In the genomic region with DNA sequence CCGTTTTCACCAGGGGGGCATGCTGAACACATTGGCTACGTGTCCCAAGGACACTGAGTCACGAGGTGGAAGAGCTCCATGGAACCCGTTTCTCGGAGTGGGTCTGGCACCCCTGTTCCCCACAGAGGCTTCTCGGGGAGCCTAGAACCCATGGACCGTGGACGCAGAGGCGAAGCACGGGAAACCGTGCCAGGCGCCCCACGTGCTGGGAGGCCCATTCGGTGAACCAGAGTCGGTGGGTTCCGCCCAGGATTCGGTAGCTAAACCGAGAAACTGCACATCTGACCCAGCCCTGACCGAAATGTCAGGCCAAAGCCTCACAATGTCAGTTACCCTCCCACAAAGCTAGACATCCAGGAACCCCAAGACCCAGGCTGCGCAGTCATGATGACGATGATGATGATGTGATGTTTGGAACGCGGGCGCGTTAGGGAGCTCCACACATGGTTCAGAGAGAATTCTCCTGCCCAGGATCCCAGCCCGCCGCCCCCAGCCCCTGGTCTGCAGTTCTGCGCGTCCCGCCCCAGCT, we compare ENCODE assay signal across 8 cellular contexts. TPM values are rescaled to one million over a fixed set of nuclear protein-coding genes. Genes with fewer than 3 reads are reported as not detected.
A peak's percentile ranks its signal among the peaks of the same experiment; 100 is the strongest.
DNase-seq lines count a peak whose midpoint lies in the region; ATAC-seq and TF ChIP-seq lines count a peak whose summit lies in the region.

No MANE protein-coding gene starts in this region.

- no peaks in the 10 kb centered on the region; the same call in 1 of the 2 replicates for H3K27me3 ChIP-seq in HUES6 (ENCODE audit: control insufficient read depth, insufficient read depth, low read length)
- no peaks in the 10 kb centered on the region for H3K27me3 ChIP-seq in cardiac muscle cell

- DNase-seq in AG08395 (ENCODE audit: low spot score) (peak; percentile 54), cardiac muscle cell (ENCODE audit: low read depth in 1 of 2, low spot score in 1 of 2) (no peak), posterior cingulate gyrus (peak; percentile 33 to 93 (median 60)), NCI-H2029 (lab: John Stamatoyannopoulos, UW) (no peak), HK-2 (ENCODE audit: unreplicated experiment) (no peak)

- no peak for TF ChIP-seq CTCF in cardiac muscle cell (IDR thresholded peaks at IDR 0.05; ENCODE audit: low read depth, low read length)

- peak overlapping the region; percentile 99 for H3K27ac Mint-ChIP-seq in activated naive CD4-positive, alpha-beta T cell treated with anti-CD3 and anti-CD28 coated beads, Interleukin-2, amount 50 U/mL, for 24 hours

- intact Hi-C loops in posterior cingulate gyrus (cut with DNase I), result loop anchor here (5.0 kb wide), 1 partner anchor 148 kb away; a partner anchor contains a TSS

- peak overlapping the region; percentile 95 for H3K4me3 Mint-ChIP-seq in activated naive CD4-positive, alpha-beta T cell treated with anti-CD3 and anti-CD28 coated beads, Interleukin-2, amount 50 U/mL, for 24 hours

- no peaks in the 10 kb centered on the region for H3K27me3 Mint-ChIP-seq in activated naive CD4-positive, alpha-beta T cell treated with anti-CD3 and anti-CD28 coated beads, Interleukin-2, amount 50 U/mL, for 24 hours

- H3K4me3 ChIP-seq in HUES6 (ENCODE audit: low read depth, low read length) (peak overlapping the region; percentile 97), cardiac muscle cell (peak overlapping the region; percentile 82)

- no peaks in the 10 kb centered on the region for H3K36me3 Mint-ChIP-seq in activated naive CD4-positive, alpha-beta T cell treated with anti-CD3 and anti-CD28 coated beads, Interleukin-2, amount 50 U/mL, for 24 hours

- peaks cover 34% of the 10 kb centered on the region for H3K4me1 Mint-ChIP-seq in activated naive CD4-positive, alpha-beta T cell treated with anti-CD3 and anti-CD28 coated beads, Interleukin-2, amount 50 U/mL, for 24 hours

- no peaks in the 10 kb centered on the region for H3K9me3 Mint-ChIP-seq in activated naive CD4-positive, alpha-beta T cell treated with anti-CD3 and anti-CD28 coated beads, Interleukin-2, amount 50 U/mL, for 24 hours

- peaks cover 11% of the 10 kb centered on the region for H3K4me1 ChIP-seq in HUES6 (ENCODE audit: control insufficient read depth, insufficient read depth, low read length)
- H3K4me1 ChIP-seq in cardiac muscle cell (ENCODE audit: low read depth), result peaks cover 3% of the 10 kb centered on the region

- no peaks in the 10 kb centered on the region for H3K36me3 ChIP-seq in HUES6 (ENCODE audit: control insufficient read depth, insufficient read depth, low read length)
- H3K36me3 ChIP-seq in cardiac muscle cell, result no peaks in the 10 kb centered on the region

- peak; percentile 8 for ATAC-seq in GM19395 (IDR thresholded peaks at IDR 0.05; ENCODE audit: unreplicated experiment)

- H3K27ac ChIP-seq in HUES6 (ENCODE audit: low read depth, low read length) (peak overlapping the region; percentile 28; the same call in 1 of the 2 replicates), cardiac muscle cell (peak overlapping the region; percentile 77)

- peak overlapping the region; percentile 66 for H3K9ac ChIP-seq in HUES6 (ENCODE audit: low read length)

- H3K9me3 ChIP-seq in HUES6 (ENCODE audit: control insufficient read depth, insufficient read depth, low read depth, low read length) (no peaks in the 10 kb centered on the region), cardiac muscle cell (ENCODE audit: low read depth) (no peaks in the 10 kb centered on the region)

RNA-seq across cellular contexts. Expression of a gene that starts 28.5 kb away (rescaled TPM):
- total RNA-seq in cardiac muscle cell, result 107 and 114 TPM in 2 replicates
- 78.3 and 87.9 TPM in 2 replicates for polyA plus RNA-seq in cardiac muscle cell

Comparison
In these comparisons a context has a peak if more than half of its experiments do, and no peak if none do; other contexts are left out.
1. DNase-seq: peak in AG08395 (single experiment) and posterior cingulate gyrus (10 of 10); none in cardiac muscle cell (0 of 2), NCI-H2029 (single experiment) and HK-2 (single experiment).